ENCODE assay signal across 1 cellular context in genomic region chr3:108589081-108589997, GRCh38.
TF ChIP-seq lines count a peak whose summit lies in the region.

Gene CIP2A, minus strand, starts transcription at chr3:108589438. Its CDS starts 63 bp downstream, at chr3:108589375.
Gene DZIP3, plus strand, starts transcription at chr3:108589722. Its CDS starts 15,685 bp downstream, at chr3:108605407.

TF ChIP-seq in A549, 52 proteins besides CTCF, POLR2A, EP300 and RAD21 (continued from another document):
- no peak for TF ChIP-seq HMGXB4 (CRISPR knock-in tag; IDR thresholded peaks at IDR 0.05; ENCODE audit: borderline replicate concordance)
TF ChIP-seq in A549: peak in this region for 12.
